Comparison of ENCODE assay signal across 19 cellular contexts in genomic region chr1:155695107-155695506, GRCh38. TPM values are rescaled to one million over a fixed set of nuclear protein-coding genes. Genes with fewer than 3 reads are reported as not detected.
DNase-seq lines count a peak whose midpoint lies in the region; ATAC-seq and TF ChIP-seq lines count a peak whose summit lies in the region.
"Had no signal": no experiment of that assay in that cellular context is flagged by ENCODE, and none has a peak within 500 bp of the region (broad histone marks: within the 10 kb centered on the region; RNA-seq: fewer than 3 reads in every experiment).

No MANE protein-coding gene starts in this region.

- H3K9me3 ChIP-seq in body of pancreas (no peaks in the 10 kb centered on the region), stomach (no peaks in the 10 kb centered on the region)
- H3K9me3 ChIP-seq: left lung, suprapubic skin had no signal

- no peak for TF ChIP-seq EP300 in stomach (IDR thresholded peaks at IDR 0.05)

- in situ Hi-C loops in KBM-7 (cut with MboI; ENCODE audit: low pct_unique_long_range_greater_than_20kb, low sequenced_read_pairs), result no loop called here

- H3K36me3 ChIP-seq in body of pancreas (replicated peaks in 1 of 2; ENCODE audit: insufficient read depth in 1 of 2, low read depth in 2 of 2) (peaks cover 0 to 8% of the 10 kb centered on the region in 2 donors), stomach (peaks cover 5 to 23% (median 9%) of the 10 kb centered on the region in 4 donors)

- H3K4me1 ChIP-seq in body of pancreas (peaks cover 32% of the 10 kb centered on the region), stomach (peaks cover 18 to 60% (median 36%) of the 10 kb centered on the region in 4 donors)

- no peaks in the 10 kb centered on the region for H3K27me3 ChIP-seq in body of pancreas
- no peaks in the 10 kb centered on the region for H3K27me3 ChIP-seq in stomach
- H3K27me3 ChIP-seq: left lung, suprapubic skin had no signal

- ATAC-seq in Right ventricle myocardium inferior, result peak; percentile 70
- peak; percentile 85 for ATAC-seq in body of pancreas
- peak; percentile 70 for ATAC-seq in left ventricle myocardium superior
- ATAC-seq: activated T-cell treated with anti-CD3 and anti-CD28 coated beads, Interleukin-2, amount 50 U/mL, for 4 hours; left lung had no signal

- intact Hi-C loops in Right ventricle myocardium inferior (cut with DNase I) (no loop called here), cardiac septum (cut with DNase I) (no loop called here), body of pancreas (cut with DNase I) (no loop called here), left ventricle myocardium superior (cut with micrococcal nuclease) (no loop called here), stomach (cut with DNase I; ENCODE audit: low total_unique reads) (no loop called here)

- TF ChIP-seq POLR2A in body of pancreas (IDR thresholded peaks at IDR 0.05) (no peak), stomach (IDR thresholded peaks at IDR 0.05) (no peak)

- H3K4me3 ChIP-seq in body of pancreas, result no peak overlapping the region
- no peak overlapping the region for H3K4me3 ChIP-seq in stomach
- H3K4me3 ChIP-seq: left lung, suprapubic skin had no signal

- H3K27ac ChIP-seq in body of pancreas, result peak overlapping the region; percentile 21 to 66 (median 48)
- H3K27ac ChIP-seq in stomach, result peak overlapping the region; percentile 10 to 64 (median 49)
- H3K27ac ChIP-seq: left lung, suprapubic skin had no signal

- DNase-seq in Right ventricle myocardium inferior (ENCODE audit: missing footprints) (no peak), cardiac septum (ENCODE audit: low spot score) (no peak), body of pancreas (peak; percentile 51 to 68 (median 59)), left ventricle myocardium superior (no peak), stomach (peak; percentile 58), GM19238 (ENCODE audit: insufficient read length, low spot score) (no peak), KBM-7 (no peak)
- no peak for DNase-seq in activated CD8-positive, alpha-beta memory T cell treated with anti-CD3 and anti-CD28 coated beads for 24 hours
- DNase-seq: activated T-cell treated with anti-CD3 and anti-CD28 coated beads, Interleukin-2, amount 50 U/mL, for 4 hours; Caco-2; effector CD4-positive, alpha-beta T cell; foreskin melanocyte; HFFc6; left lung; NCI-H187 treated with DMSO at 0.1 percent for 48 hours; NCI-H524 treated with DMSO at 0.1 percent for 48 hours; occipital lobe; stimulated activated CD4-positive, alpha-beta T cell treated with anti-CD3 and anti-CD28 coated beads, Interleukin-4, amount 100 ng/mL, for 1 hour had no signal

- TF ChIP-seq CTCF in body of pancreas (IDR thresholded peaks at IDR 0.05), result no peak
- TF ChIP-seq CTCF in stomach (IDR thresholded peaks at IDR 0.05), result no peak

- WGBS in body of pancreas, 2 donors, result 0 to 28% methylated on average over 4 of the region's 4 CpGs
- WGBS in stomach, 5 donors, result 14 to 31% (median 27%) methylated on average over 4 of the region's 4 CpGs

RNA-seq across cellular contexts. Expression of gene DAP3, which starts 6.2 kb away (rescaled TPM):
- total RNA-seq in Right ventricle myocardium inferior, result 105 TPM
- total RNA-seq in cardiac septum, result 91.2 TPM
- 100 to 1,000 TPM in 1 of 2 donors, 10 to 100 TPM in 1; 71.9 to 110 TPM for total RNA-seq in body of pancreas
- 123 TPM for total RNA-seq in left ventricle myocardium superior
- 100 to 1,000 TPM in 1 of 5 donors, 10 to 100 TPM in 4; 52.7 to 106 (median 68.9) TPM for total RNA-seq in stomach
- 100 to 1,000 TPM in 1 of 3 donors, 10 to 100 TPM in 2; 68.1 to 102 (median 83.1) TPM for polyA plus RNA-seq in stomach

RNA-seq across cellular contexts. Expression of gene YY1AP1, which starts 6.5 kb away (rescaled TPM):
- total RNA-seq in Right ventricle myocardium inferior (62.6 TPM), cardiac septum (66.3 TPM), body of pancreas (10 to 100 TPM; 40.5 to 90.6 TPM), left ventricle myocardium superior (70.5 TPM), stomach (100 to 1,000 TPM in 2 of 5 donors, 10 to 100 TPM in 3; 43.2 to 253 (median 71.0) TPM)
- polyA plus RNA-seq in stomach, result 10 to 100 TPM; 21.1 to 35.0 (median 27.5) TPM

Comparison
In these comparisons a context has a peak if more than half of its experiments do, and no peak if none do; other contexts are left out.
1. DNase-seq: peak in body of pancreas (4 of 4) and stomach (single experiment); none in Right ventricle myocardium inferior (single experiment), cardiac septum (single experiment), left ventricle myocardium superior (single experiment), activated CD8-positive, alpha-beta memory T cell treated with anti-CD3 and anti-CD28 coated beads for 24 hours (single experiment), GM19238 (single experiment) and KBM-7 (single experiment).
2. Peak in every context shown above with its lines, with median percentiles within 50 percentile points of each other: ATAC-seq.